Comparison of ENCODE assay signal across 8 cellular contexts in genomic region chr6:26521485-26522391, GRCh38. TPM values are rescaled to one million over a fixed set of nuclear protein-coding genes. Genes with fewer than 3 reads are reported as not detected.
A peak's percentile ranks its signal among the peaks of the same experiment; 100 is the strongest.
DNase-seq lines count a peak whose midpoint lies in the region; ATAC-seq and TF ChIP-seq lines count a peak whose summit lies in the region.

No MANE protein-coding gene starts in this region.

- H3K27me3 Mint-ChIP-seq in endothelial cell (ENCODE audit: unreplicated experiment) (peaks cover 14% of the 10 kb centered on the region), mesothelial cell of epicardium (ENCODE audit: low read depth) (no peaks in the 10 kb centered on the region)

- H3K4me1 Mint-ChIP-seq in endothelial cell (ENCODE audit: unreplicated experiment) (peaks cover 24% of the 10 kb centered on the region), mesothelial cell of epicardium (peaks cover 35% of the 10 kb centered on the region)

- H3K36me3 Mint-ChIP-seq in endothelial cell (ENCODE audit: low read depth, unreplicated experiment) (peaks cover 14% of the 10 kb centered on the region), mesothelial cell of epicardium (no peaks in the 10 kb centered on the region)

- H3K9me3 Mint-ChIP-seq in endothelial cell (ENCODE audit: unreplicated experiment) (no peaks in the 10 kb centered on the region), mesothelial cell of epicardium (no peaks in the 10 kb centered on the region)

- TF ChIP-seq CTCF in endothelial cell (IDR thresholded peaks at IDR 0.05; ENCODE audit: unreplicated experiment): no peak
- TF ChIP-seq CTCF in mesothelial cell of epicardium (IDR thresholded peaks at IDR 0.05; ENCODE audit: unreplicated experiment): no peak

- DNase-seq in NCI-H345 (lab: John Stamatoyannopoulos, UW): peak; percentile 23
- DNase-seq in NCI-H345 treated with DMSO at 0.1 percent for 48 hours (lab: John Stamatoyannopoulos, UW; ENCODE audit: unreplicated experiment): no peak
- DNase-seq in NCI-H510A (lab: John Stamatoyannopoulos, UW): peak; percentile 70
- peak; percentile 35 to 67 (median 57) for DNase-seq in activated CD8-positive, alpha-beta memory T cell treated with anti-CD3 and anti-CD28 coated beads for 48 hours (ENCODE audit: low read depth in 2 of 3, low spot score in 2 of 3)
- DNase-seq in endothelial cell (ENCODE audit: low spot score): peak; percentile 91
- peak; percentile 37 to 71 for DNase-seq in mesothelial cell of epicardium (ENCODE audit: low spot score in 2 of 2, unreplicated experiment in 2 of 2)
- DNase-seq in stimulated activated CD8-positive, alpha-beta memory T cell treated with anti-CD3 and anti-CD28 coated beads, Interleukin-15, amount 100 ng/mL, for 48 hours (ENCODE audit: low read depth in 2 of 2): peak; percentile 71 to 76

- peak overlapping the region; percentile 95 for H3K27ac Mint-ChIP-seq in endothelial cell (ENCODE audit: unreplicated experiment)
- H3K27ac Mint-ChIP-seq in mesothelial cell of epicardium: peak overlapping the region; percentile 97

- peak overlapping the region; percentile 91 for H3K4me3 Mint-ChIP-seq in endothelial cell (ENCODE audit: unreplicated experiment)
- H3K4me3 Mint-ChIP-seq in mesothelial cell of epicardium: peak overlapping the region; percentile 85

- ATAC-seq in HG02973 (IDR thresholded peaks at IDR 0.05; ENCODE audit: unreplicated experiment): peak; percentile 62

RNA-seq across cellular contexts. Expression of gene HMGN4, which starts 16.4 kb away (rescaled TPM):
- total RNA-seq in endothelial cell (ENCODE audit: unreplicated experiment): 27.2 TPM
- 49.4 to 60.5 TPM (median 54.1 TPM) in 3 replicates for total RNA-seq in mesothelial cell of epicardium

RNA-seq across cellular contexts. Expression of gene BTN1A1, which starts 21.6 kb away (rescaled TPM):
- 1.4 TPM for total RNA-seq in endothelial cell (ENCODE audit: unreplicated experiment)
- 0.09 to 0.11 TPM in 2 of 3 replicates, not detected in the other for total RNA-seq in mesothelial cell of epicardium
